In genomic region chr1:32393136-32393535, GRCh38 we compare ENCODE assay signal across 1 cellular context.
TF ChIP-seq lines count a peak whose summit lies in the region.

No MANE protein-coding gene starts in this region.

TF ChIP-seq in GM23338, 12 proteins besides CTCF, POLR2A, EP300 and RAD21:
- no peak for TF ChIP-seq ZNF462 (CRISPR knock-in tag; IDR thresholded peaks at IDR 0.05)
TF ChIP-seq in GM23338: peak in this region for 0.
